Comparison of ENCODE assay signal across 20 cellular contexts in genomic region chr2:19119326-19120001, GRCh38.
DNase-seq lines count a peak whose midpoint lies in the region; ATAC-seq and TF ChIP-seq lines count a peak whose summit lies in the region.
"Had no signal": no experiment of that assay in that cellular context is flagged by ENCODE, and none has a peak within 500 bp of the region (broad histone marks: within the 10 kb centered on the region; RNA-seq: fewer than 3 reads in every experiment).

No MANE protein-coding gene starts in this region.

- H3K9me3 ChIP-seq in IMR-90 (ENCODE audit: control insufficient read depth, insufficient read depth, low read length) = no peaks in the 10 kb centered on the region
- no peaks in the 10 kb centered on the region for H3K9me3 ChIP-seq in adrenal gland (replicated peaks in 1 of 3)
- H3K9me3 ChIP-seq: A549 had no signal

- dilution Hi-C loops in IMR-90 (cut with HindIII; ENCODE audit: low sequenced_read_pairs, unreplicated experiment) = no loop called here

- no TSS peak for BruUV-seq in IMR-90 (replicated peaks; lab: Mats Ljungman, UMichigan)

- POLR2A ChIA-PET in IMR-90 (lab: Charles Lee; ENCODE audit: unreplicated experiment) = no interaction called here

- no peaks in the 10 kb centered on the region for H4K20me1 ChIP-seq in IMR-90 (ENCODE audit: insufficient read depth, low read length)

- CTCF ChIA-PET in IMR-90 (lab: Yijun Ruan, JAX) = no interaction called here

- peak overlapping the region; percentile 90; the same call in 1 of the 2 replicates for H2BK120ac ChIP-seq in IMR-90 (ENCODE audit: low read depth, low read length)

- H3K27me3 ChIP-seq in IMR-90 (ENCODE audit: control insufficient read depth, insufficient read depth, low read length) (no peaks in the 10 kb centered on the region), layer of hippocampus (ENCODE audit: control insufficient read depth, insufficient read depth, low read length) (no peaks in the 10 kb centered on the region), adrenal gland (no peaks in the 10 kb centered on the region)
- H3K27me3 ChIP-seq: MG63 had no signal

- no peak for TF ChIP-seq RAD21 in IMR-90 (IDR thresholded peaks at IDR 0.05; ENCODE audit: low read length)

- no peaks in the 10 kb centered on the region for H3K36me3 ChIP-seq in IMR-90 (ENCODE audit: control insufficient read depth, insufficient read depth, low read length)
- H3K36me3 ChIP-seq in adrenal gland (replicated peaks in 1 of 2) = no peaks in the 10 kb centered on the region
- H3K36me3 ChIP-seq: MG63 had no signal

- ATAC-seq in IMR-90 (ENCODE audit: low read depth) (no peak), GM18873 (IDR thresholded peaks at IDR 0.05; ENCODE audit: low FRiP score, unreplicated experiment) (no peak), GM18502 (IDR thresholded peaks at IDR 0.05; ENCODE audit: poor library complexity, unreplicated experiment) (no peak)
- ATAC-seq: A549, Panc1 had no signal

- no peak overlapping the region for H2BK5ac ChIP-seq in IMR-90 (ENCODE audit: low read depth, low read length, poor library complexity, severe bottlenecking)

- peak overlapping the region; percentile 66; the same call in 1 of the 2 replicates for H3K23ac ChIP-seq in IMR-90 (ENCODE audit: low read depth, low read length)

- H3K14ac ChIP-seq in IMR-90 (replicated peaks; ENCODE audit: low read depth, low read length) = peak overlapping the region; percentile 89

- H4K8ac ChIP-seq in IMR-90 (ENCODE audit: low read depth in 2 of 2, low read length in 2 of 2) = peak overlapping the region in 1 of 2 experiments; percentile 47; a peak in 1 of 4 replicates

- no peak overlapping the region for H3K27ac ChIP-seq in IMR-90 (ENCODE audit: insufficient read depth, low read length)
- H3K27ac ChIP-seq in cingulate gyrus (ENCODE audit: low read depth, low read length) = peak overlapping the region; percentile 88
- H3K27ac ChIP-seq in layer of hippocampus (ENCODE audit: low read depth, low read length) = peak overlapping the region; percentile 78
- no peak overlapping the region for H3K27ac ChIP-seq in adrenal gland
- H3K27ac ChIP-seq: A549, KMS-11 had no signal

- H3K4me3 ChIP-seq in IMR-90 (ENCODE audit: insufficient read depth, low read depth, low read length) (no peak overlapping the region), adrenal gland (no peak overlapping the region)
- H3K4me3 ChIP-seq: A549, MG63 had no signal

- peak overlapping the region; percentile 87 for H3K4ac ChIP-seq in IMR-90 (ENCODE audit: low read depth, low read length)

- in situ Hi-C loops in IMR-90 (cut with MboI; ENCODE audit: low sequenced_read_pairs) = loop anchor here (10.0 kb wide), 1 partner anchor 235 kb away; the partner anchor contains the start of gene OSR1

- intact Hi-C loops in IMR-90 (cut with micrococcal nuclease) (loop anchor here (5.0 to 10.0 kb wide), 3 partner anchors 238 to 685 kb away; partner anchors contain the start of gene OSR1), adrenal gland (cut with DNase I) (no loop called here)

- peak overlapping the region; percentile 92; the same call in 2 of the 3 replicates for H2BK15ac ChIP-seq in IMR-90 (ENCODE audit: low read depth, low read length)

- TF ChIP-seq POLR2A in IMR-90 (IDR thresholded peaks at IDR 0.05; ENCODE audit: low read depth, low read length) = no peak
- no peak for TF ChIP-seq POLR2A in adrenal gland (IDR thresholded peaks at IDR 0.05)

- H2AFZ ChIP-seq in IMR-90 (replicated peaks; ENCODE audit: low read length, poor library complexity) = no peak overlapping the region

- H4K91ac ChIP-seq in IMR-90 (ENCODE audit: insufficient read depth, low read depth, low read length) = peak overlapping the region; percentile 52; the same call in 1 of the 2 replicates

- no peak for DNase-seq in IMR-90
- peak; percentile 66 for DNase-seq in putamen (ENCODE audit: low spot score)
- DNase-seq in GM03348 (ENCODE audit: low spot score) = no peak
- DNase-seq in adrenal gland = no peak
- DNase-seq: CD4-positive, CD25-positive, alpha-beta regulatory T cell; HFFc6; MG63; NCI-H1105 treated with DMSO at 0.1 percent for 48 hours; NCI-H187 treated with DMSO at 0.1 percent for 48 hours; NCI-H2171; NCI-H446 treated with DMSO at 0.1 percent for 48 hours; NCI-H82; Right ventricle myocardium superior had no signal

- no peak overlapping the region for H2AK9ac ChIP-seq in IMR-90 (replicated peaks; ENCODE audit: low read depth, low read length, poor library complexity)

- H4K5ac ChIP-seq in IMR-90 (ENCODE audit: low read depth, low read length) = no peak overlapping the region

- TF ChIP-seq CTCF in IMR-90 (conservative IDR thresholded peaks at IDR 0.05; ENCODE audit: low read depth, low read length) (no peak), adrenal gland (IDR thresholded peaks at IDR 0.05) (no peak)

- peaks cover 14% of the 10 kb centered on the region for H3K4me1 ChIP-seq in IMR-90 (ENCODE audit: control insufficient read depth, insufficient read depth, low read length)
- H3K4me1 ChIP-seq in adrenal gland (replicated peaks in 1 of 2) = no peaks in the 10 kb centered on the region

- no peak overlapping the region for H3K4me2 ChIP-seq in IMR-90 (ENCODE audit: low read depth, low read length)
- H3K4me2 ChIP-seq: A549, KMS-11 had no signal

- peaks cover 10% of the 10 kb centered on the region for H3K9me1 ChIP-seq in IMR-90 (ENCODE audit: insufficient read depth, low read length)

- 0 out of 2 replicates have a peak overlapping the region, but pooled peaks have one; percentile 40 for H3K18ac ChIP-seq in IMR-90 (ENCODE audit: low read depth, low read length)

- 100% methylated on average over 1 of the region's 3 CpGs; no CpG with 5 or more reads in 1 of the 2 experiments for WGBS in IMR-90 (ENCODE audit: extremely low coverage in 2 of 2, insufficient read length in 1 of 2), 2 experiments
- WGBS in adrenal gland, 4 donors = 80 to 93% (median 86%) methylated on average over 2 to 3 of the region's 3 CpGs

- no peak overlapping the region for H3K9ac ChIP-seq in IMR-90 (ENCODE audit: low read depth, low read length)
- H3K9ac ChIP-seq: KMS-11 had no signal

- peak overlapping the region; percentile 57 for H2AK5ac ChIP-seq in IMR-90 (ENCODE audit: low read depth, low read length)

- H2BK20ac ChIP-seq in IMR-90 (ENCODE audit: low read depth, low read length) = peak overlapping the region; percentile 73; the same call in 1 of the 2 replicates

- H3K79me1 ChIP-seq in IMR-90 (ENCODE audit: low read depth in 1 of 2, low read length in 2 of 2) = no peaks in the 10 kb centered on the region

- H3K56ac ChIP-seq in IMR-90 (ENCODE audit: extremely low read depth, insufficient read depth, low read length) = no peak overlapping the region

TF ChIP-seq in IMR-90, 13 proteins besides CTCF, POLR2A, EP300 and RAD21:
- TF ChIP-seq CHD1 (IDR thresholded peaks at IDR 0.05; ENCODE audit: low read depth, low read length) = no peak
- 0 out of 2 replicates have a peak, but pooled peaks have one; percentile 25 for TF ChIP-seq CEBPB (IDR thresholded peaks at IDR 0.05; ENCODE audit: low read depth, low read length)
- no peak for TF ChIP-seq RCOR1 (IDR thresholded peaks at IDR 0.05; ENCODE audit: insufficient replicate concordance, low read length)

Comparison
In these comparisons a context has a peak if more than half of its experiments do, and no peak if none do; other contexts are left out.
1. H3K27ac ChIP-seq: peak in cingulate gyrus (single experiment) and layer of hippocampus (single experiment); none in IMR-90 (single experiment) and adrenal gland (0 of 5).